ENCODE assay signal across 22 cellular contexts in the genomic region with DNA sequence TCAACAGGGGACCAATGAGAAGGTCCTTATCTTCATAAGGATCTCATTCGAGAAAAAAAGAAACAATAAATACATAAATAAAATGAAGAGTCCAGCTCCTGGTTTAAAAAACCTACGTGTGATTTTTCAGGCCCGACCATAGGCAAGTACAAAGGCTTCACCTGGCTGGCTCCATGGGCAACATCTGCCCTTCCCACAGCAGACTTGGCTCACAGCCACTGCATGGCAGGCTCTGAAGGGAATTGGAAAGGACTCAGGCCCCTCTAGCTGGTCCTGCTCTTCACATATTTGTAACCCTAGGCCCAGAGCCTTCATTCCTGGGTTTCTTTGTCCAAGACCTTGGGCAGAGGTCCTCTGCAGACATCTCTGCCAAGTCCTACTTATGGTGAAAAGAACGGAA.
DNase-seq lines count a peak whose midpoint lies in the region; ATAC-seq and TF ChIP-seq lines count a peak whose summit lies in the region.
"Had no signal": no experiment of that assay in that cellular context is flagged by ENCODE, and none has a peak within 500 bp of the region (broad histone marks: within the 10 kb centered on the region; RNA-seq: fewer than 3 reads in every experiment).

No MANE protein-coding gene starts in this region.

- H3K27ac Mint-ChIP-seq in Caco-2 (ENCODE audit: unreplicated experiment) = no peak overlapping the region
- H3K27ac Mint-ChIP-seq: CD8-positive, alpha-beta T cell had no signal

- WGBS in thyroid gland, 2 donors = 54 to 66% methylated on average over 4 of the region's 4 CpGs

- H3K27ac ChIP-seq in left ventricle myocardium inferior (replicated peaks) = no peak overlapping the region
- peak overlapping the region; percentile 79 for H3K27ac ChIP-seq in angular gyrus (ENCODE audit: low read depth, low read length)
- H3K27ac ChIP-seq in thyroid gland = no peak overlapping the region
- no peak overlapping the region for H3K27ac ChIP-seq in ascending aorta
- H3K27ac ChIP-seq: BLaER1 treated with 17β-estradiol and CSF1 and Interleukin-3, amounts not matched to agents 10 nM and 100 nM; GM23248 had no signal

- no peaks in the 10 kb centered on the region for H3K27me3 ChIP-seq in left ventricle myocardium inferior (ENCODE audit: low read depth)
- no peaks in the 10 kb centered on the region for H3K27me3 ChIP-seq in thyroid gland
- H3K27me3 ChIP-seq in Caco-2 (replicated peaks; ENCODE audit: control insufficient read depth, insufficient read depth, low read length) = no peaks in the 10 kb centered on the region
- H3K27me3 ChIP-seq in ascending aorta = no peaks in the 10 kb centered on the region
- H3K27me3 ChIP-seq: BLaER1 treated with 17β-estradiol and CSF1 and Interleukin-3, amounts not matched to agents 10 nM and 100 nM; MG63 had no signal

- H3K4me3 Mint-ChIP-seq in Caco-2 (ENCODE audit: unreplicated experiment) = no peak overlapping the region
- H3K4me3 Mint-ChIP-seq: CD8-positive, alpha-beta T cell had no signal

- DNase-seq in Right ventricle myocardium superior (peak; percentile 44), left ventricle myocardium inferior (no peak), NCI-H2029 treated with DMSO at 0.1 percent for 48 hours (lab: John Stamatoyannopoulos, UW) (peak; percentile 75), thyroid gland (peak; percentile 39 to 63), NCI-H146 treated with DMSO at 0.1 percent for 48 hours (lab: John Stamatoyannopoulos, UW; ENCODE audit: unreplicated experiment) (no peak), Caco-2 (no peak), ascending aorta (ENCODE audit: low spot score in 2 of 2) (no peak)
- DNase-seq: CD8-positive, alpha-beta T cell; EL; GM23248; Kasumi-1; MG63; NCI-H1048; NCI-H1694 treated with DMSO at 0.1 percent for 48 hours; NCI-H345; NCI-H524 treated with DMSO at 0.1 percent for 48 hours; SK-N-SH had no signal

- H3K9me3 Mint-ChIP-seq in Caco-2 (ENCODE audit: unreplicated experiment) = no peaks in the 10 kb centered on the region
- H3K9me3 Mint-ChIP-seq: CD8-positive, alpha-beta T cell had no signal

- no TSS peak for BruUV-seq in Caco-2 (replicated peaks; lab: Mats Ljungman, UMichigan)

- CTCF ChIA-PET in Caco-2 (lab: Charles Lee) = no interaction called here

- no peak for TF ChIP-seq POLR2A in thyroid gland (IDR thresholded peaks at IDR 0.05)

- no peaks in the 10 kb centered on the region for H3K9me3 ChIP-seq in left ventricle myocardium inferior (replicated peaks)
- H3K9me3 ChIP-seq in thyroid gland = no peaks in the 10 kb centered on the region
- no peaks in the 10 kb centered on the region for H3K9me3 ChIP-seq in Caco-2
- H3K9me3 ChIP-seq in ascending aorta = no peaks in the 10 kb centered on the region
- H3K9me3 ChIP-seq: BLaER1 treated with 17β-estradiol and CSF1 and Interleukin-3, amounts not matched to agents 10 nM and 100 nM; MG63; SK-N-SH had no signal

- H3K4me3 ChIP-seq in left ventricle myocardium inferior (no peak overlapping the region), thyroid gland (replicated peaks in 1 of 3) (no peak overlapping the region), Caco-2 (ENCODE audit: low read depth, low read length) (no peak overlapping the region), ascending aorta (no peak overlapping the region)
- H3K4me3 ChIP-seq: BLaER1 treated with 17β-estradiol and CSF1 and Interleukin-3, amounts not matched to agents 10 nM and 100 nM; GM12878; GM23248; MG63 had no signal

- no peaks in the 10 kb centered on the region for H3K36me3 ChIP-seq in left ventricle myocardium inferior
- no peaks in the 10 kb centered on the region for H3K36me3 ChIP-seq in thyroid gland
- H3K36me3 ChIP-seq in Caco-2 (ENCODE audit: control insufficient read depth, insufficient read depth, low read length) = no peaks in the 10 kb centered on the region
- no peaks in the 10 kb centered on the region for H3K36me3 ChIP-seq in ascending aorta
- H3K36me3 ChIP-seq: BLaER1 treated with 17β-estradiol and CSF1 and Interleukin-3, amounts not matched to agents 10 nM and 100 nM; MG63 had no signal

- H3K4me1 ChIP-seq in left ventricle myocardium inferior (peaks cover 18% of the 10 kb centered on the region), thyroid gland (peaks cover 0 to 5% of the 10 kb centered on the region in 2 donors), Caco-2 (no peaks in the 10 kb centered on the region), ascending aorta (peaks cover 0 to 10% of the 10 kb centered on the region in 2 donors)
- H3K4me1 ChIP-seq: BLaER1 treated with 17β-estradiol and CSF1 and Interleukin-3, amounts not matched to agents 10 nM and 100 nM had no signal

- H3K27me3 Mint-ChIP-seq in Caco-2 (ENCODE audit: insufficient read depth, unreplicated experiment) = peaks cover 19% of the 10 kb centered on the region

- no peak for TF ChIP-seq CTCF in left ventricle myocardium inferior (IDR thresholded peaks at IDR 0.05; ENCODE audit: borderline replicate concordance)
- TF ChIP-seq CTCF in thyroid gland (IDR thresholded peaks at IDR 0.05) = no peak
- TF ChIP-seq CTCF in Caco-2 (IDR thresholded peaks at IDR 0.05; ENCODE audit: insufficient read depth in 1 of 2, low read depth in 1 of 2, low read length in 1 of 2, severe bottlenecking in 1 of 2, unreplicated experiment in 1 of 2) = no peak
- TF ChIP-seq CTCF in ascending aorta (IDR thresholded peaks at IDR 0.05) = no peak

- no peaks in the 10 kb centered on the region for H3K4me1 Mint-ChIP-seq in Caco-2 (ENCODE audit: low read depth, unreplicated experiment)

- intact Hi-C loops in Right ventricle myocardium superior (cut with DNase I) (no loop called here), left ventricle myocardium inferior (cut with micrococcal nuclease) (no loop called here), thyroid gland (cut with DNase I) (no loop called here), Caco-2 (cut with micrococcal nuclease; ENCODE audit: unreplicated experiment) (no loop called here), ascending aorta (cut with DNase I) (no loop called here)

- H3K36me3 Mint-ChIP-seq in Caco-2 (ENCODE audit: insufficient read depth, unreplicated experiment) = peaks cover 5% of the 10 kb centered on the region
- H3K36me3 Mint-ChIP-seq: CD8-positive, alpha-beta T cell had no signal

- POLR2A ChIA-PET in Caco-2 (lab: Charles Lee) = no interaction called here

- peak; percentile 60 for ATAC-seq in Right ventricle myocardium superior (ENCODE audit: poor library complexity)
- ATAC-seq: CD8-positive, alpha-beta T cell; GM12878; HCT116; Panc1 had no signal

Comparison
In these comparisons a context has a peak if more than half of its experiments do, and no peak if none do; other contexts are left out.
1. DNase-seq: peak in Right ventricle myocardium superior (single experiment), NCI-H2029 treated with DMSO at 0.1 percent for 48 hours (single experiment) and thyroid gland (2 of 2); none in left ventricle myocardium inferior (single experiment), NCI-H146 treated with DMSO at 0.1 percent for 48 hours (single experiment), Caco-2 (0 of 2) and ascending aorta (0 of 2).